ENCODE assay signal across 8 cellular contexts in genomic region chr7:1176891-1177373, GRCh38.
DNase-seq lines count a peak whose midpoint lies in the region; ATAC-seq and TF ChIP-seq lines count a peak whose summit lies in the region.

No MANE protein-coding gene starts in this region.

- H3K4me3 ChIP-seq in LNCaP clone FGC (ENCODE audit: low read depth, low read length): no peak overlapping the region

- TF ChIP-seq CTCF in LNCaP clone FGC (IDR thresholded peaks at IDR 0.05; ENCODE audit: control insufficient read depth, extremely low read depth, insufficient read depth): peak; percentile 54

- DNase-seq in ELR (ENCODE audit: low read depth): peak; percentile 72
- no peak for DNase-seq in LNCaP clone FGC (ENCODE audit: low read depth)
- DNase-seq in T-helper 22 cell (ENCODE audit: low read depth): peak; percentile 23
- peak; percentile 47 for DNase-seq in amniotic epithelial cell (ENCODE audit: low read depth)
- peak; percentile 56 for DNase-seq in iris pigment epithelial cell (ENCODE audit: low read depth)
- DNase-seq in stimulated activated CD4-positive, alpha-beta T cell treated with anti-CD3 and anti-CD28 coated beads, TNF-alpha, amount 100 ng/mL, for 1 hour (ENCODE audit: low read depth in 3 of 3, low spot score in 1 of 3): peak; percentile 28 to 84 (median 31)
- no peak for DNase-seq in NCI-H510A treated with DMSO at 0.1 percent for 48 hours (lab: John Stamatoyannopoulos, UW)

- no peak for ATAC-seq in GM19395 (IDR thresholded peaks at IDR 0.05; ENCODE audit: unreplicated experiment)

Comparison
In these comparisons a context has a peak if more than half of its experiments do, and no peak if none do; other contexts are left out.
1. DNase-seq: peak in ELR (single experiment), T-helper 22 cell (single experiment), amniotic epithelial cell (single experiment), iris pigment epithelial cell (single experiment) and stimulated activated CD4-positive, alpha-beta T cell treated with anti-CD3 and anti-CD28 coated beads, TNF-alpha, amount 100 ng/mL, for 1 hour (3 of 3); none in LNCaP clone FGC (single experiment) and NCI-H510A treated with DMSO at 0.1 percent for 48 hours (single experiment).